ENCODE assay signal across 15 cellular contexts in genomic region chr13:72244788-72245187, GRCh38.
DNase-seq lines count a peak whose midpoint lies in the region; ATAC-seq and TF ChIP-seq lines count a peak whose summit lies in the region.
"Had no signal": no experiment of that assay in that cellular context is flagged by ENCODE, and none has a peak within 500 bp of the region (broad histone marks: within the 10 kb centered on the region; RNA-seq: fewer than 3 reads in every experiment).

No MANE protein-coding gene starts in this region.

- H3K36me3 ChIP-seq in stomach = no peaks in the 10 kb centered on the region
- H3K36me3 ChIP-seq: BLaER1 treated with 17β-estradiol and CSF1 and Interleukin-3, amounts not matched to agents 10 nM and 100 nM had no signal

- intact Hi-C loops in stomach (cut with DNase I; ENCODE audit: low total_unique reads) = no loop called here

- H3K27ac ChIP-seq in stomach (no peak overlapping the region), caudate nucleus (ENCODE audit: low read depth, low read length) (no peak overlapping the region)
- H3K27ac ChIP-seq: BLaER1 treated with 17β-estradiol and CSF1 and Interleukin-3, amounts not matched to agents 10 nM and 100 nM; C4-2B had no signal

- ATAC-seq in SK-N-SH treated with all-trans-retinoic acid at 6 μM for 48 hours = no peak
- ATAC-seq: CD8-positive, alpha-beta T cell had no signal

- H3K4me3 ChIP-seq in stomach = no peak overlapping the region
- H3K4me3 ChIP-seq: BLaER1 treated with 17β-estradiol and CSF1 and Interleukin-3, amounts not matched to agents 10 nM and 100 nM had no signal

- DNase-seq in NCI-H226 (peak; percentile 52), stomach (no peak), Ammon's horn (ENCODE audit: low spot score) (no peak), caudate nucleus (lab: John Stamatoyannopoulos, UW) (no peak)
- DNase-seq: 8988T; ACHN; Caco-2; Calu3; CD4-positive, alpha-beta T cell; CD8-positive, alpha-beta T cell; DMS79 treated with DMSO at 0.1 percent for 48 hours; GF-D8 had no signal

- TF ChIP-seq POLR2A in stomach (IDR thresholded peaks at IDR 0.05) = no peak

- H3K9me3 ChIP-seq in stomach = no peaks in the 10 kb centered on the region
- H3K9me3 ChIP-seq: BLaER1 treated with 17β-estradiol and CSF1 and Interleukin-3, amounts not matched to agents 10 nM and 100 nM; Caco-2 had no signal

- TF ChIP-seq CTCF in stomach (IDR thresholded peaks at IDR 0.05) = no peak

- H3K27me3 ChIP-seq in stomach = no peaks in the 10 kb centered on the region
- H3K27me3 ChIP-seq: BLaER1 treated with 17β-estradiol and CSF1 and Interleukin-3, amounts not matched to agents 10 nM and 100 nM had no signal

- no peaks in the 10 kb centered on the region for H3K4me1 ChIP-seq in stomach
- H3K4me1 ChIP-seq: BLaER1 treated with 17β-estradiol and CSF1 and Interleukin-3, amounts not matched to agents 10 nM and 100 nM; Caco-2 had no signal

- WGBS in stomach, 5 donors = 49 to 66% (median 51%) methylated on average over 3 of the region's 3 CpGs

- no peak for TF ChIP-seq EP300 in stomach (IDR thresholded peaks at IDR 0.05)

TF ChIP-seq in SK-N-SH treated with all-trans-retinoic acid at 6 μM for 48 hours, 23 proteins besides CTCF, POLR2A, EP300 and RAD21:
- TF ChIP-seq ISL1 (CRISPR knock-in tag; IDR thresholded peaks at IDR 0.05) (peak; percentile 81), SNAI2 (CRISPR knock-in tag; IDR thresholded peaks at IDR 0.05) (no peak)
